In genomic region chr17:66230918-66231543, GRCh38 we compare ENCODE assay signal across 20 cellular contexts. TPM values are rescaled to one million over a fixed set of nuclear protein-coding genes. Genes with fewer than 3 reads are reported as not detected.
"Had no signal": no experiment of that assay in that cellular context is flagged by ENCODE, and none has a peak within 500 bp of the region (broad histone marks: within the 10 kb centered on the region; RNA-seq: fewer than 3 reads in every experiment).

No MANE protein-coding gene starts in this region.

- H3K9me3 ChIP-seq: breast epithelium, heart left ventricle, thyroid gland had no signal

- H3K36me3 Mint-ChIP-seq: activated CD8-positive, alpha-beta memory T cell treated with anti-CD3 and anti-CD28 coated beads, Interleukin-2, amount 10 ng/mL, durations not matched to agents 7 days and 5 days; activated naive CD8-positive, alpha-beta T cell treated with anti-CD3 and anti-CD28 coated beads for 36 hours had no signal

- DNase-seq: activated CD4-positive, alpha-beta T cell treated with anti-CD3 and anti-CD28 coated beads, Interleukin-2, amount 50 U/mL, for 4 hours; activated CD8-positive, alpha-beta memory T cell treated with anti-CD3 and anti-CD28 coated beads, Interleukin-2, amount 10 ng/mL, durations not matched to agents 7 days and 5 days; activated gamma-delta T cell treated with Interleukin-2 at 50 U/mL for 16 hours; activated naive CD8-positive, alpha-beta T cell treated with anti-CD3 and anti-CD28 coated beads for 36 hours; activated T-cell treated with anti-CD3 and anti-CD28 coated beads, Interleukin-2, amount 50 U/mL, for 24 hours; aorta; dermis blood vessel endothelial cell; endodermal cell; foreskin keratinocyte; heart left ventricle; left ventricle myocardium superior; stimulated activated CD4-positive, alpha-beta T cell treated with anti-CD3 and anti-CD28 coated beads, Interleukin-15, amount 100 ng/mL, for 24 hours; stimulated activated CD4-positive, alpha-beta T cell treated with anti-CD3 and anti-CD28 coated beads, Interleukin-4, amount 100 ng/mL, for 24 hours; thyroid gland had no signal

- H3K27ac ChIP-seq: breast epithelium, foreskin keratinocyte, heart left ventricle, thyroid gland had no signal

- H3K4me3 Mint-ChIP-seq: activated CD8-positive, alpha-beta memory T cell treated with anti-CD3 and anti-CD28 coated beads, Interleukin-2, amount 10 ng/mL, durations not matched to agents 7 days and 5 days; activated naive CD8-positive, alpha-beta T cell treated with anti-CD3 and anti-CD28 coated beads for 36 hours; activated T-cell treated with anti-CD3 and anti-CD28 coated beads, Interleukin-2, amount 50 U/mL, for 24 hours; endodermal cell had no signal

- H3K27ac Mint-ChIP-seq: activated CD8-positive, alpha-beta memory T cell treated with anti-CD3 and anti-CD28 coated beads, Interleukin-2, amount 10 ng/mL, durations not matched to agents 7 days and 5 days; activated naive CD8-positive, alpha-beta T cell treated with anti-CD3 and anti-CD28 coated beads for 36 hours; activated T-cell treated with anti-CD3 and anti-CD28 coated beads, Interleukin-2, amount 50 U/mL, for 24 hours; endodermal cell had no signal

- H3K4me1 Mint-ChIP-seq: activated CD8-positive, alpha-beta memory T cell treated with anti-CD3 and anti-CD28 coated beads, Interleukin-2, amount 10 ng/mL, durations not matched to agents 7 days and 5 days; endodermal cell had no signal

- H3K27me3 ChIP-seq: breast epithelium, heart left ventricle, thyroid gland had no signal

- H3K4me3 ChIP-seq: breast epithelium, heart left ventricle, thyroid gland had no signal

- H3K27me3 Mint-ChIP-seq: activated naive CD8-positive, alpha-beta T cell treated with anti-CD3 and anti-CD28 coated beads for 36 hours; activated T-cell treated with anti-CD3 and anti-CD28 coated beads, Interleukin-2, amount 50 U/mL, for 24 hours had no signal

- H3K4me1 ChIP-seq: breast epithelium, foreskin keratinocyte, heart left ventricle, thyroid gland had no signal

- H3K36me3 ChIP-seq: breast epithelium, heart left ventricle, thyroid gland had no signal

- H3K9me3 Mint-ChIP-seq: activated naive CD8-positive, alpha-beta T cell treated with anti-CD3 and anti-CD28 coated beads for 36 hours; activated T-cell treated with anti-CD3 and anti-CD28 coated beads, Interleukin-2, amount 50 U/mL, for 24 hours; endodermal cell had no signal

- ATAC-seq: activated CD8-positive, alpha-beta memory T cell treated with anti-CD3 and anti-CD28 coated beads, Interleukin-2, amount 10 ng/mL, durations not matched to agents 7 days and 5 days; foreskin keratinocyte; heart left ventricle; left ventricle myocardium superior had no signal

RNA-seq across cellular contexts. Expression of gene APOH, which starts 1.8 kb away (rescaled TPM):
- total RNA-seq: activated CD8-positive, alpha-beta memory T cell treated with anti-CD3 and anti-CD28 coated beads, Interleukin-2, amount 10 ng/mL, durations not matched to agents 7 days and 5 days; activated naive CD8-positive, alpha-beta T cell treated with anti-CD3 and anti-CD28 coated beads for 36 hours; aorta; breast epithelium; dermis blood vessel endothelial cell; endodermal cell; foreskin keratinocyte; left ventricle myocardium superior; osteocyte; T-helper 2 cell treated with Interferon-gamma antibody and Interleukin-4, amounts not matched to agents 100 ng/mL and 5 ng/mL, for 36 hours; thyroid gland had no signal
- polyA plus RNA-seq: esophagus, foreskin keratinocyte, keratinocyte, neural cell had no signal
